Comparison of ENCODE assay signal across 1 cellular context in genomic region chr11:104965735-104966134, GRCh38.
TF ChIP-seq lines count a peak whose summit lies in the region.

No MANE protein-coding gene starts in this region.

TF ChIP-seq in GM12878, 131 proteins besides CTCF, POLR2A, EP300 and RAD21 (continued from another document):
- TF ChIP-seq E4F1 (IDR thresholded peaks at IDR 0.05; ENCODE audit: borderline replicate concordance, partially characterized antibody) (no peak), SRF (IDR thresholded peaks at IDR 0.05; ENCODE audit: low read depth in 2 of 2, low read length in 2 of 2) (no peak), ZBTB4 (CRISPR knock-in tag; IDR thresholded peaks at IDR 0.05) (no peak), YBX1 (IDR thresholded peaks at IDR 0.05) (no peak), USF1 (IDR thresholded peaks at IDR 0.05; ENCODE audit: borderline replicate concordance, extremely low read length, insufficient read depth, low read depth, low read length) (no peak), KAT2A (conservative IDR thresholded peaks at IDR 0.05; ENCODE audit: control insufficient read depth, low read depth, low read length) (no peak), USF2 (IDR thresholded peaks at IDR 0.05; ENCODE audit: borderline replicate concordance, low read depth, low read length) (no peak), JUNB (IDR thresholded peaks at IDR 0.05) (no peak)
